ENCODE assay signal across 1 cellular context in the genomic region with DNA sequence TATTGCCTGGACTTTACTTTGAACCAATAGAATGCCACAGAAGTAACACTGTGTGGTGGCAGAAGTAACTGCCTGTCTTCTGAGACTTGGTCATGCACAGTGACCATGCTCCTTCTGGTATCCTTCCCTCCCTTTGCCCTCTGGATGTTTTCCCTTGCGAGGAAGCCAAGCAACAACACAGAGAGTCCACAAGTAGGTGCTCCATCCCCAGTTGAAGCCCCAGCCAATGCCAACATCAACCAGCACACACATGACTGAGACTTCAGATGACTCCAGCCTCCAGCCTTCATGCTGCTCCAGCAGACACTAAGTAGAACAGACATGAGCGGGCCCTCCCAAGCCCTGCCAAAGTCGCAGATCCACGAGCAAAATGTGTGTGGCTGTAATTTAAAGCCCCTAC.
TF ChIP-seq lines count a peak whose summit lies in the region.

No MANE protein-coding gene starts in this region.

TF ChIP-seq in Ishikawa, 13 proteins besides CTCF, POLR2A, EP300 and RAD21:
- no peak for TF ChIP-seq EGR1 (IDR thresholded peaks at IDR 0.05)
- TF ChIP-seq, protein P1, sequence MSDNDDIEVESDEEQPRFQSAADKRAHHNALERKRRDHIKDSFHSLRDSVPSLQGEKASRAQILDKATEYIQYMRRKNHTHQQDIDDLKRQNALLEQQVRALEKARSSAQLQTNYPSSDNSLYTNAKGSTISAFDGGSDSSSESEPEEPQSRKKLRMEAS (IDR thresholded peaks at IDR 0.05): no peak
- no peak for TF ChIP-seq CEBPB (IDR thresholded peaks at IDR 0.05)
- no peak for TF ChIP-seq TCF12 (IDR thresholded peaks at IDR 0.05; ENCODE audit: low read depth)
- TF ChIP-seq TEAD4 (IDR thresholded peaks at IDR 0.05): no peak
- TF ChIP-seq FOXM1 (IDR thresholded peaks at IDR 0.05; ENCODE audit: borderline replicate concordance, low read depth): no peak
- TF ChIP-seq, protein P2, sequence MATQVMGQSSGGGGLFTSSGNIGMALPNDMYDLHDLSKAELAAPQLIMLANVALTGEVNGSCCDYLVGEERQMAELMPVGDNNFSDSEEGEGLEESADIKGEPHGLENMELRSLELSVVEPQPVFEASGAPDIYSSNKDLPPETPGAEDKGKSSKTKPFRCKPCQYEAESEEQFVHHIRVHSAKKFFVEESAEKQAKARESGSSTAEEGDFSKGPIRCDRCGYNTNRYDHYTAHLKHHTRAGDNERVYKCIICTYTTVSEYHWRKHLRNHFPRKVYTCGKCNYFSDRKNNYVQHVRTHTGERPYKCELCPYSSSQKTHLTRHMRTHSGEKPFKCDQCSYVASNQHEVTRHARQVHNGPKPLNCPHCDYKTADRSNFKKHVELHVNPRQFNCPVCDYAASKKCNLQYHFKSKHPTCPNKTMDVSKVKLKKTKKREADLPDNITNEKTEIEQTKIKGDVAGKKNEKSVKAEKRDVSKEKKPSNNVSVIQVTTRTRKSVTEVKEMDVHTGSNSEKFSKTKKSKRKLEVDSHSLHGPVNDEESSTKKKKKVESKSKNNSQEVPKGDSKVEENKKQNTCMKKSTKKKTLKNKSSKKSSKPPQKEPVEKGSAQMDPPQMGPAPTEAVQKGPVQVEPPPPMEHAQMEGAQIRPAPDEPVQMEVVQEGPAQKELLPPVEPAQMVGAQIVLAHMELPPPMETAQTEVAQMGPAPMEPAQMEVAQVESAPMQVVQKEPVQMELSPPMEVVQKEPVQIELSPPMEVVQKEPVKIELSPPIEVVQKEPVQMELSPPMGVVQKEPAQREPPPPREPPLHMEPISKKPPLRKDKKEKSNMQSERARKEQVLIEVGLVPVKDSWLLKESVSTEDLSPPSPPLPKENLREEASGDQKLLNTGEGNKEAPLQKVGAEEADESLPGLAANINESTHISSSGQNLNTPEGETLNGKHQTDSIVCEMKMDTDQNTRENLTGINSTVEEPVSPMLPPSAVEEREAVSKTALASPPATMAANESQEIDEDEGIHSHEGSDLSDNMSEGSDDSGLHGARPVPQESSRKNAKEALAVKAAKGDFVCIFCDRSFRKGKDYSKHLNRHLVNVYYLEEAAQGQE (IDR thresholded peaks at IDR 0.05; ENCODE audit: low read depth): no peak
- TF ChIP-seq, protein P3, sequence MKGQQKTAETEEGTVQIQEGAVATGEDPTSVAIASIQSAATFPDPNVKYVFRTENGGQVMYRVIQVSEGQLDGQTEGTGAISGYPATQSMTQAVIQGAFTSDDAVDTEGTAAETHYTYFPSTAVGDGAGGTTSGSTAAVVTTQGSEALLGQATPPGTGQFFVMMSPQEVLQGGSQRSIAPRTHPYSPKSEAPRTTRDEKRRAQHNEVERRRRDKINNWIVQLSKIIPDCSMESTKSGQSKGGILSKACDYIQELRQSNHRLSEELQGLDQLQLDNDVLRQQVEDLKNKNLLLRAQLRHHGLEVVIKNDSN (IDR thresholded peaks at IDR 0.05): no peak
- TF ChIP-seq NFIC (IDR thresholded peaks at IDR 0.05): no peak
- TF ChIP-seq CREB1 (IDR thresholded peaks at IDR 0.05; ENCODE audit: low read depth): no peak
- no peak for TF ChIP-seq ZBTB7A (IDR thresholded peaks at IDR 0.05; ENCODE audit: low read depth)
- no peak for TF ChIP-seq TAF1 (IDR thresholded peaks at IDR 0.05; ENCODE audit: low read depth)
- no peak for TF ChIP-seq YY1 (IDR thresholded peaks at IDR 0.05; ENCODE audit: low read depth)
TF ChIP-seq in Ishikawa: peak in this region for 0.
